ENCODE assay signal across 18 cellular contexts in the genomic region with DNA sequence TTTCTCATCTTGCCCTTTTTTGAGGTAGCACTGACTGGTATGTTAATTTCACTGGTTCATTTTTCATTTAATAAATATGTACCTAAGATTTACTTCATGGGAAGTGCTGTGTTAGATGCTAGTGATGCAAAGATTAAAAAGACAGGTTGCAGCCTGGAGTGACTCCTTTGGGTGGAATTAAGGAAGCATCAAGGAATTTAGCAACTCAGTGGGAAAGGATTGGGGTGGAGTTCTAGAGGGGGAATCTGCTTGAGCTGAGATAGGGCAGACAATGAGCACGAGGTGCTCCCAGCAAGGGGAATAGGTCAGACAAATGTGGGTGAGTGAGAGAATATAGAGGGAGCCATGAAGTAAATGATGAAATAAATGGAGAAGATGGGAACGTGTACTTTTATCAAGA. TPM values are rescaled to one million over a fixed set of nuclear protein-coding genes. Genes with fewer than 3 reads are reported as not detected.
DNase-seq lines count a peak whose midpoint lies in the region; ATAC-seq and TF ChIP-seq lines count a peak whose summit lies in the region.
"Had no signal": no experiment of that assay in that cellular context is flagged by ENCODE, and none has a peak within 500 bp of the region (broad histone marks: within the 10 kb centered on the region; RNA-seq: fewer than 3 reads in every experiment).

No MANE protein-coding gene starts in this region.

- H3K9me2 ChIP-seq in Karpas-422 (replicated peaks; ENCODE audit: insufficient read depth, low read length) = no peaks in the 10 kb centered on the region

- H3K4me1 ChIP-seq in mesendoderm (ENCODE audit: control insufficient read depth, low read depth, low read length) (peaks cover 7% of the 10 kb centered on the region), Karpas-422 (ENCODE audit: low read length) (no peaks in the 10 kb centered on the region)

- H4K5ac ChIP-seq in mesendoderm (ENCODE audit: low read length) = no peak overlapping the region

- H2BK5ac ChIP-seq in mesendoderm (ENCODE audit: low read length) = no peak overlapping the region

- ATAC-seq in HG02870 (IDR thresholded peaks at IDR 0.05; ENCODE audit: unreplicated experiment) = no peak
- ATAC-seq: HCT116 had no signal

- H2BK120ac ChIP-seq in mesendoderm (ENCODE audit: low read depth, low read length) = no peak overlapping the region

- no peak overlapping the region for H3K23ac ChIP-seq in mesendoderm (ENCODE audit: low read length)

- H3K36me3 ChIP-seq in mesendoderm (ENCODE audit: control insufficient read depth, insufficient read depth, low read length) = no peaks in the 10 kb centered on the region
- H3K36me3 ChIP-seq in Karpas-422 (ENCODE audit: insufficient read depth, low read length) = no peaks in the 10 kb centered on the region

- H2AK5ac ChIP-seq in mesendoderm (ENCODE audit: low read length) = no peak overlapping the region

- no peak overlapping the region for H3K4ac ChIP-seq in mesendoderm (ENCODE audit: low read depth, low read length)

- no peak overlapping the region for H2BK15ac ChIP-seq in mesendoderm (replicated peaks; ENCODE audit: low read depth)

- no peak overlapping the region for H4K8ac ChIP-seq in mesendoderm (ENCODE audit: low read depth, low read length)

- no peak for TF ChIP-seq CTCF in AG10803 (conservative IDR thresholded peaks at IDR 0.05; ENCODE audit: low read length)

- H2AFZ ChIP-seq in Karpas-422 (ENCODE audit: low read length) = no peak overlapping the region

- H3K18ac ChIP-seq in mesendoderm (ENCODE audit: low read length) = no peak overlapping the region

- no peak overlapping the region for H3K4me2 ChIP-seq in mesendoderm (ENCODE audit: low read length)
- H3K4me2 ChIP-seq in Karpas-422 (ENCODE audit: low read depth, low read length, poor library complexity, severe bottlenecking) = no peak overlapping the region

- no peak overlapping the region for H3K56ac ChIP-seq in mesendoderm (ENCODE audit: low read length)

- H3K79me2 ChIP-seq in mesendoderm (ENCODE audit: control insufficient read depth, insufficient read depth, low read length) (no peaks in the 10 kb centered on the region), Karpas-422 (ENCODE audit: low read length) (no peaks in the 10 kb centered on the region)

- H3K9me3 ChIP-seq in Karpas-422 (ENCODE audit: low read length) = no peaks in the 10 kb centered on the region

- no peaks in the 10 kb centered on the region for H3K79me1 ChIP-seq in mesendoderm (ENCODE audit: low read length)

- no peaks in the 10 kb centered on the region for H4K20me1 ChIP-seq in Karpas-422 (ENCODE audit: insufficient read depth, low read depth, low read length)

- H3K27ac ChIP-seq in mesendoderm (ENCODE audit: low read depth, low read length) (no peak overlapping the region), Karpas-422 (ENCODE audit: low read length) (no peak overlapping the region)
- H3K27ac ChIP-seq: 22Rv1 had no signal

- H3K9ac ChIP-seq in mesendoderm (ENCODE audit: low read length) = no peak overlapping the region
- no peak overlapping the region for H3K9ac ChIP-seq in Karpas-422 (ENCODE audit: low read length)

- H3K27me3 ChIP-seq in mesendoderm (ENCODE audit: insufficient read depth, low read length, poor library complexity) (no peaks in the 10 kb centered on the region), Karpas-422 (ENCODE audit: low read length) (no peaks in the 10 kb centered on the region)

- peak; percentile 15 for DNase-seq in AG10803 (ENCODE audit: low read depth)
- peak; percentile 35 for DNase-seq in HCEC 1CT
- peak; percentile 56 for DNase-seq in NCI-H460 (ENCODE audit: extremely low read depth, low read depth)
- DNase-seq in mesendoderm = peak; percentile 81
- no peak for DNase-seq in activated CD8-positive, alpha-beta memory T cell treated with anti-CD3 and anti-CD28 coated beads, Interleukin-2, amount 50 U/mL, for 4 hours
- no peak for DNase-seq in stimulated activated CD4-positive, alpha-beta T cell treated with anti-CD3 and anti-CD28 coated beads, Interleukin-4, amount 100 ng/mL, for 24 hours
- no peak for DNase-seq in Karpas-422
- DNase-seq: C1 segment of cervical spinal cord; Calu3; CD4-positive, alpha-beta memory T cell; COR-L47; DMS53; DMS79 treated with DMSO at 0.1 percent for 48 hours; GF-D8; H7 had no signal

- H3K4me3 ChIP-seq in AG10803 (ENCODE audit: low read length) = no peak overlapping the region
- no peak overlapping the region for H3K4me3 ChIP-seq in mesendoderm (ENCODE audit: low read length)
- H3K4me3 ChIP-seq in Karpas-422 (ENCODE audit: low read length) = no peak overlapping the region

- no CpG with 5 or more reads among the region's 2 CpGs for WGBS in mesendoderm (ENCODE audit: extremely low coverage, insufficient coverage, low lambda C conversion rate)

RNA-seq across cellular contexts. Expression of a gene that starts 57.0 kb away (rescaled TPM):
- total RNA-seq in NCI-H460 (2014; rRNA removed; shearing (Covaris generic)) = 5.5 and 5.6 TPM in 2 replicates
- polyA plus RNA-seq in NCI-H460 (2014; cell fraction: nucleus; rRNA removed) = 6.9 and 11.9 TPM in 2 replicates
- 2.2 TPM for polyA plus RNA-seq in mesendoderm (2013, experiment 1 of 2)
- 2.2 TPM for polyA plus RNA-seq in mesendoderm (2013, experiment 2 of 2)
- not detected in 2 replicates for total RNA-seq in Karpas-422 (2014; rRNA removed; shearing (Covaris generic); ENCODE audit: low replicate concordance)
- total RNA-seq: CD4-positive, alpha-beta memory T cell had no signal
- polyA plus RNA-seq: CD4-positive, alpha-beta memory T cell had no signal

Comparison
In these comparisons a context has a peak if more than half of its experiments do, and no peak if none do; other contexts are left out.
1. DNase-seq: peak in AG10803 (single experiment), HCEC 1CT (single experiment), NCI-H460 (single experiment) and mesendoderm (single experiment); none in activated CD8-positive, alpha-beta memory T cell treated with anti-CD3 and anti-CD28 coated beads, Interleukin-2, amount 50 U/mL, for 4 hours (single experiment), stimulated activated CD4-positive, alpha-beta T cell treated with anti-CD3 and anti-CD28 coated beads, Interleukin-4, amount 100 ng/mL, for 24 hours (single experiment) and Karpas-422 (single experiment).